In the genomic region with DNA sequence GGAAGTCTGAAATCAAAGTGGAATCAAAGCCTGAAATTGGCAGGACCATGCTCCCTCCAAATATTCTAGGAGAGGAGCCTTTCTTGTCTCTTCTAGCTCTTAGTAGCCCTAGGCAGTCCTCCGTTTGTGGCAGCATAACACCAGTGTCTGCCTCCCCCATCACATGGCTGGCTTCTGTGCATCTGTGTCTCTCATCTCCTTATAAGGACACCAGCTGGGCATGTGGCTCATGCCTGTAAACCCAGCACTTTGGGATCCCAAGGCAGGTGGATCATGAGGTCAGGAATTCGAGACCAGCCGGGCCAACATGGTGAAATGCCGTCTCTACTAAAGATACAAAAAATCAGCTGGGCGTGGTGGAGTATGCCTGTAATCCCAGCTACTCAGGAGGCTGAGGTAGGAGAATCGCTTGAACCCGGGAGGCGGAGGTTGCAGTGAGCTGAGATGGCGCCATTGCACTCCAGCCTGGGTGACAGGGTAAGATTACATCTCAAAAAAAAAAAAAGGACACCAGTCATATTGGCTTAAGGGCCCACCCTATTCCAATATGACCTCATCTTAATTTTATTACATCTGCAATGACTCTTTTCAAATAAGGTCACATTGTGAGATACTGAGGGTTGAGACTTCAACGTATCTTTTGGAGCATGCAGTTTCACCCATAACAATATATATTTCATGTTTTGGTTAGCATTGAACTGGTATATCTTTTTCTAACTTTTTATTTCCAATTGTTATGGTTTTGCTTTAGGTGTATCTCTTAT, we compare ENCODE assay signal across 15 cellular contexts.
DNase-seq lines count a peak whose midpoint lies in the region; ATAC-seq and TF ChIP-seq lines count a peak whose summit lies in the region.
"Had no signal": no experiment of that assay in that cellular context is flagged by ENCODE, and none has a peak within 500 bp of the region (broad histone marks: within the 10 kb centered on the region; RNA-seq: fewer than 3 reads in every experiment).

No MANE protein-coding gene starts in this region.

- H3K27ac Mint-ChIP-seq in activated CD8-positive, alpha-beta memory T cell treated with anti-CD3 and anti-CD28 coated beads, Interleukin-2, amount 10 ng/mL, durations not matched to agents 7 days and 5 days, result no peak overlapping the region
- H3K27ac Mint-ChIP-seq: activated CD4-positive, alpha-beta T cell treated with anti-CD3 and anti-CD28 coated beads, Interleukin-2, amount 10 ng/mL, durations not matched to agents 24 days and 14 days had no signal

- H3K9me3 Mint-ChIP-seq in activated CD8-positive, alpha-beta memory T cell treated with anti-CD3 and anti-CD28 coated beads, Interleukin-2, amount 10 ng/mL, durations not matched to agents 7 days and 5 days (ENCODE audit: low read depth), result no peaks in the 10 kb centered on the region
- H3K9me3 Mint-ChIP-seq: activated CD4-positive, alpha-beta T cell treated with anti-CD3 and anti-CD28 coated beads, Interleukin-2, amount 10 ng/mL, durations not matched to agents 24 days and 14 days had no signal

- no peak for ATAC-seq in activated CD8-positive, alpha-beta memory T cell treated with anti-CD3 and anti-CD28 coated beads, Interleukin-2, amount 10 ng/mL, durations not matched to agents 7 days and 5 days
- ATAC-seq in GM21576 (IDR thresholded peaks at IDR 0.05; ENCODE audit: unreplicated experiment), result no peak
- ATAC-seq: lower lobe of right lung had no signal

- no peak for TF ChIP-seq POLR2A in stomach (IDR thresholded peaks at IDR 0.05)

- H3K27me3 Mint-ChIP-seq in activated CD8-positive, alpha-beta memory T cell treated with anti-CD3 and anti-CD28 coated beads, Interleukin-2, amount 10 ng/mL, durations not matched to agents 7 days and 5 days, result peaks cover 21% of the 10 kb centered on the region

- no peaks in the 10 kb centered on the region for H3K36me3 Mint-ChIP-seq in activated CD8-positive, alpha-beta memory T cell treated with anti-CD3 and anti-CD28 coated beads, Interleukin-2, amount 10 ng/mL, durations not matched to agents 7 days and 5 days

- H3K4me3 ChIP-seq in SJCRH30 (no peak overlapping the region), stomach (no peak overlapping the region), MG63 (no peak overlapping the region)
- H3K4me3 ChIP-seq: HAP-1, lower lobe of right lung had no signal

- intact Hi-C loops in stomach (cut with DNase I; ENCODE audit: low total_unique reads), result no loop called here

- peak; percentile 21 for DNase-seq in activated CD8-positive, alpha-beta memory T cell treated with anti-CD3 and anti-CD28 coated beads, Interleukin-2, amount 10 ng/mL, durations not matched to agents 7 days and 5 days
- DNase-seq in activated CD8-positive, alpha-beta memory T cell treated with anti-CD3 and anti-CD28 coated beads, Interleukin-2, amount 50 U/mL, for 4 hours, result no peak
- peak; percentile 85 to 89 for DNase-seq in SJCRH30
- peak; percentile 70 for DNase-seq in glomerular visceral epithelial cell (ENCODE audit: extremely low spot score)
- DNase-seq in stomach, result no peak
- DNase-seq in NCI-H128 (lab: John Stamatoyannopoulos, UW; ENCODE audit: unreplicated experiment), result no peak
- no peak for DNase-seq in MG63
- DNase-seq: activated CD4-positive, alpha-beta T cell treated with anti-CD3 and anti-CD28 coated beads, Interleukin-2, amount 10 ng/mL, durations not matched to agents 24 days and 14 days; hypothalamus; lower lobe of right lung; NCI-H345; stimulated activated CD4-positive, alpha-beta T cell treated with anti-CD3 and anti-CD28 coated beads, Interleukin-2, amount 100 ng/mL, for 24 hours; T-helper 2 cell had no signal

- H3K4me1 ChIP-seq in SJCRH30 (peaks cover 43% of the 10 kb centered on the region), stomach (peaks cover 28 to 55% (median 43%) of the 10 kb centered on the region in 4 donors)

- H3K27ac ChIP-seq in SJCRH30 (peak overlapping the region; percentile 81), stomach (peak overlapping the region in 3 of 5 donors; percentile 85 to 93 (median 85))
- H3K27ac ChIP-seq: lower lobe of right lung had no signal

- H3K27me3 ChIP-seq in SJCRH30 (no peaks in the 10 kb centered on the region), stomach (no peaks in the 10 kb centered on the region), MG63 (no peaks in the 10 kb centered on the region)

- no peaks in the 10 kb centered on the region for H3K36me3 ChIP-seq in SJCRH30
- no peaks in the 10 kb centered on the region for H3K36me3 ChIP-seq in stomach
- no peaks in the 10 kb centered on the region for H3K36me3 ChIP-seq in MG63
- H3K36me3 ChIP-seq: HAP-1, lower lobe of right lung had no signal

- CTCF ChIA-PET in activated CD8-positive, alpha-beta memory T cell treated with anti-CD3 and anti-CD28 coated beads, Interleukin-2, amount 10 ng/mL, durations not matched to agents 7 days and 5 days (lab: Charles Lee), result no interaction called here

- no peak for TF ChIP-seq EP300 in stomach (IDR thresholded peaks at IDR 0.05)

- 88 to 95% (median 94%) methylated on average over 10 of the region's 10 CpGs for WGBS in stomach, 5 donors

- no peaks in the 10 kb centered on the region for H3K9me3 ChIP-seq in SJCRH30 (replicated peaks)
- H3K9me3 ChIP-seq in stomach, result no peaks in the 10 kb centered on the region
- H3K9me3 ChIP-seq in MG63, result no peaks in the 10 kb centered on the region
- H3K9me3 ChIP-seq: HAP-1, lower lobe of right lung had no signal

- no peak overlapping the region for H3K4me3 Mint-ChIP-seq in activated CD8-positive, alpha-beta memory T cell treated with anti-CD3 and anti-CD28 coated beads, Interleukin-2, amount 10 ng/mL, durations not matched to agents 7 days and 5 days
- H3K4me3 Mint-ChIP-seq: activated CD4-positive, alpha-beta T cell treated with anti-CD3 and anti-CD28 coated beads, Interleukin-2, amount 10 ng/mL, durations not matched to agents 24 days and 14 days had no signal

- H3K4me1 Mint-ChIP-seq in activated CD8-positive, alpha-beta memory T cell treated with anti-CD3 and anti-CD28 coated beads, Interleukin-2, amount 10 ng/mL, durations not matched to agents 7 days and 5 days, result no peaks in the 10 kb centered on the region
- H3K4me1 Mint-ChIP-seq: activated CD4-positive, alpha-beta T cell treated with anti-CD3 and anti-CD28 coated beads, Interleukin-2, amount 10 ng/mL, durations not matched to agents 24 days and 14 days had no signal

- no peak for TF ChIP-seq CTCF in stomach (IDR thresholded peaks at IDR 0.05)

Comparison
In these comparisons a context has a peak if more than half of its experiments do, and no peak if none do; other contexts are left out.
1. DNase-seq: peak in activated CD8-positive, alpha-beta memory T cell treated with anti-CD3 and anti-CD28 coated beads, Interleukin-2, amount 10 ng/mL, durations not matched to agents 7 days and 5 days (single experiment), SJCRH30 (2 of 2) and glomerular visceral epithelial cell (single experiment); none in activated CD8-positive, alpha-beta memory T cell treated with anti-CD3 and anti-CD28 coated beads, Interleukin-2, amount 50 U/mL, for 4 hours (single experiment), stomach (single experiment), NCI-H128 (single experiment) and MG63 (single experiment).